ENCODE assay signal across 8 cellular contexts in genomic region chr2:69816923-69817542, GRCh38. TPM values are rescaled to one million over a fixed set of nuclear protein-coding genes. Genes with fewer than 3 reads are reported as not detected.
DNase-seq lines count a peak whose midpoint lies in the region; ATAC-seq, FAIRE-seq and TF ChIP-seq lines count a peak whose summit lies in the region.

No MANE protein-coding gene starts in this region.

- intact Hi-C loops in breast epithelium (cut with DNase I; ENCODE audit: low total_unique reads): no loop called here

- H2AFZ ChIP-seq in keratinocyte (ENCODE audit: control insufficient read depth, low read length): no peak overlapping the region

- peak overlapping the region; percentile 39 for H3K4me3 ChIP-seq in CD4-positive, CD25-positive, alpha-beta regulatory T cell (ENCODE audit: low read depth, low read length)
- H3K4me3 ChIP-seq in HEK293 (ENCODE audit: low read depth, low read length) (no peak overlapping the region), breast epithelium (no peak overlapping the region), keratinocyte (ENCODE audit: control insufficient read depth in 2 of 3, extremely low read depth in 1 of 3, insufficient read depth in 2 of 3, low read depth in 1 of 3, low read length in 3 of 3) (no peak overlapping the region)

- H3K9ac ChIP-seq in keratinocyte (ENCODE audit: control insufficient read depth, extremely low read depth, insufficient read depth, low read length): no peak overlapping the region

- peaks cover 19% of the 10 kb centered on the region for H3K36me3 Mint-ChIP-seq in CD4-positive, CD25-positive, alpha-beta regulatory T cell

- peak; percentile 65 to 91 (median 84) for DNase-seq in CD4-positive, CD25-positive, alpha-beta regulatory T cell
- DNase-seq in NCI-H2196 treated with DMSO at 0.1 percent for 48 hours (lab: John Stamatoyannopoulos, UW; ENCODE audit: unreplicated experiment) (peak; percentile 59), breast epithelium (ENCODE audit: low spot score in 2 of 2) (peak; percentile 60 to 73), keratinocyte (ENCODE audit: low read depth, low spot score) (no peak), cortex of kidney (lab: John Stamatoyannopoulos, UW) (no peak)
- peak; percentile 18 to 62 for DNase-seq in stimulated activated CD4-positive, alpha-beta T cell treated with anti-CD3 and anti-CD28 coated beads, Interleukin-1b, Interleukin-23, amount 100 ng/mL, for 4 hours (ENCODE audit: low read depth in 2 of 2)

- H3K4me1 Mint-ChIP-seq in CD4-positive, CD25-positive, alpha-beta regulatory T cell: peaks cover 5 to 9% (median 6%) of the 10 kb centered on the region in 4 donors

- no peak overlapping the region for H3K4me3 Mint-ChIP-seq in CD4-positive, CD25-positive, alpha-beta regulatory T cell

- H3K4me1 ChIP-seq in CD4-positive, CD25-positive, alpha-beta regulatory T cell (ENCODE audit: control insufficient read depth, insufficient read depth, low read length, poor library complexity, severe bottlenecking): peaks cover 9% of the 10 kb centered on the region
- H3K4me1 ChIP-seq in HEK293 (ENCODE audit: control insufficient read depth, insufficient read depth, low read length): peaks cover 7% of the 10 kb centered on the region
- no peaks in the 10 kb centered on the region for H3K4me1 ChIP-seq in breast epithelium
- H3K4me1 ChIP-seq in keratinocyte (ENCODE audit: control insufficient read depth, extremely low read depth, insufficient read depth, low read length): no peaks in the 10 kb centered on the region

- H4K20me1 ChIP-seq in keratinocyte (ENCODE audit: control insufficient read depth, extremely low read depth, insufficient read depth, low read length): no peaks in the 10 kb centered on the region

- H3K9me3 Mint-ChIP-seq in CD4-positive, CD25-positive, alpha-beta regulatory T cell: no peaks in the 10 kb centered on the region

- H3K27me3 ChIP-seq in CD4-positive, CD25-positive, alpha-beta regulatory T cell (ENCODE audit: control insufficient read depth, insufficient read depth, low read length): no peaks in the 10 kb centered on the region
- H3K27me3 ChIP-seq in breast epithelium: no peaks in the 10 kb centered on the region
- H3K27me3 ChIP-seq in keratinocyte (ENCODE audit: control insufficient read depth, extremely low read depth, insufficient read depth, low read length): no peaks in the 10 kb centered on the region

- CTCF ChIA-PET in HEK293 (lab: Yijun Ruan, JAX): interaction anchor here (0.5 to 10.7 kb wide), 27 partner anchors 9 to 1355 kb away, joined by 3 to 215 read pairs (median 4); partner anchors contain the start of gene ANXA4

- H3K27ac Mint-ChIP-seq in CD4-positive, CD25-positive, alpha-beta regulatory T cell: no peak overlapping the region

- H3K4me2 ChIP-seq in keratinocyte (ENCODE audit: control insufficient read depth, extremely low read depth, insufficient read depth, low read depth, low read length): no peak overlapping the region

- no peak for TF ChIP-seq POLR2A in breast epithelium (IDR thresholded peaks at IDR 0.05)

- TF ChIP-seq CTCF in HEK293 (tag by site-specific recombination; IDR thresholded peaks at IDR 0.05) (0 out of 2 replicates have a peak, but pooled peaks have one; percentile 44), VCaP (conservative IDR thresholded peaks at IDR 0.05) (peak; percentile 90), breast epithelium (IDR thresholded peaks at IDR 0.05) (peak; percentile 98 to 99 (median 98)), keratinocyte (optimal IDR thresholded peaks at IDR 0.05 in 1 of 3, IDR thresholded peaks at IDR 0.05 in 1 of 3, conservative IDR thresholded peaks at IDR 0.05 in 1 of 3; ENCODE audit: extremely low read depth in 1 of 3, insufficient read depth in 2 of 3, low read length in 3 of 3) (peak; percentile 54 to 90 (median 69))

- no peaks in the 10 kb centered on the region for H3K9me1 ChIP-seq in keratinocyte (ENCODE audit: control insufficient read depth, extremely low read depth, insufficient read depth, low read length)

- dilution Hi-C loops in keratinocyte (cut with MboI; ENCODE audit: extremely low pct_ligation_motif_present, low sequenced_read_pairs): no loop called here

- peak; percentile 74 to 79 for ATAC-seq in CD4-positive, CD25-positive, alpha-beta regulatory T cell (ENCODE audit: low read depth in 2 of 2)

- POLR2A ChIA-PET in HEK293 (lab: Yijun Ruan, JAX): interaction anchor here (0.6 to 1.3 kb wide), 4 partner anchors 18 to 92 kb away, joined by 3 to 4 read pairs (median 4); partner anchors contain the start of gene ANXA4

- H3K79me2 ChIP-seq in keratinocyte (ENCODE audit: control insufficient read depth, insufficient read depth, low read length): no peaks in the 10 kb centered on the region

- H3K27me3 Mint-ChIP-seq in CD4-positive, CD25-positive, alpha-beta regulatory T cell: no peaks in the 10 kb centered on the region

- FAIRE-seq in keratinocyte (lab: Jason Lieb, UNC): peak; percentile 71

- peaks cover 1% of the 10 kb centered on the region for H3K36me3 ChIP-seq in CD4-positive, CD25-positive, alpha-beta regulatory T cell (ENCODE audit: control insufficient read depth, insufficient read depth, low read length)
- H3K36me3 ChIP-seq in HEK293 (ENCODE audit: control insufficient read depth in 2 of 2, insufficient read depth in 1 of 2, low read length in 2 of 2): peaks cover 5 to 21% of the 10 kb centered on the region in 2 experiments; a peak in 2 of 3 replicates
- H3K36me3 ChIP-seq in breast epithelium: no peaks in the 10 kb centered on the region
- peaks cover 23 to 31% of the 10 kb centered on the region in 2 experiments for H3K36me3 ChIP-seq in keratinocyte (ENCODE audit: control insufficient read depth in 2 of 2, extremely low read depth in 1 of 2, insufficient read depth in 2 of 2, low read length in 2 of 2)

- H3K27ac ChIP-seq in CD4-positive, CD25-positive, alpha-beta regulatory T cell (ENCODE audit: insufficient read depth, low read length, poor library complexity, severe bottlenecking): no peak overlapping the region
- H3K27ac ChIP-seq in HEK293 (ENCODE audit: extremely low read depth, low read depth, low read length): no peak overlapping the region
- H3K27ac ChIP-seq in VCaP: no peak overlapping the region
- H3K27ac ChIP-seq in breast epithelium: no peak overlapping the region
- H3K27ac ChIP-seq in keratinocyte (ENCODE audit: control insufficient read depth, insufficient read depth, low read length): no peak overlapping the region

- H3K9me3 ChIP-seq in CD4-positive, CD25-positive, alpha-beta regulatory T cell (ENCODE audit: control insufficient read depth in 2 of 2, low read length in 2 of 2): no peaks in the 10 kb centered on the region
- H3K9me3 ChIP-seq in HEK293 (ENCODE audit: control insufficient read depth, insufficient read depth, low read depth, low read length) (no peaks in the 10 kb centered on the region), breast epithelium (no peaks in the 10 kb centered on the region), keratinocyte (ENCODE audit: control insufficient read depth, low read depth, low read length) (no peaks in the 10 kb centered on the region)

TF ChIP-seq in HEK293, 187 proteins besides CTCF, POLR2A, EP300 and RAD21 (continues in another document):
- TF ChIP-seq BCL11B (tag by site-specific recombination; IDR thresholded peaks at IDR 0.05; ENCODE audit: low read depth): no peak
- TF ChIP-seq SP7 (tag by site-specific recombination; IDR thresholded peaks at IDR 0.05): no peak
- peak; percentile 75; the same call in 1 of the 2 replicates for TF ChIP-seq ZNF660 (tag by site-specific recombination; IDR thresholded peaks at IDR 0.05)
- TF ChIP-seq ZNF426 (tag by site-specific recombination; IDR thresholded peaks at IDR 0.05): no peak
- TF ChIP-seq OSR2 (tag by site-specific recombination; IDR thresholded peaks at IDR 0.05): no peak
- no peak for TF ChIP-seq ZBTB44 (tag by site-specific recombination; IDR thresholded peaks at IDR 0.05)
- TF ChIP-seq ZNF514 (tag by site-specific recombination; IDR thresholded peaks at IDR 0.05): no peak
- no peak for TF ChIP-seq HOXD13 (CRISPR knock-in tag; IDR thresholded peaks at IDR 0.05; ENCODE audit: borderline replicate concordance)
- TF ChIP-seq ZNF626 (tag by site-specific recombination; IDR thresholded peaks at IDR 0.05): no peak
- 0 out of 2 replicates have a peak, but pooled peaks have one; percentile 26 for TF ChIP-seq ZEB2 (tag by site-specific recombination; IDR thresholded peaks at IDR 0.05)
- TF ChIP-seq ZNF571 (tag by site-specific recombination; IDR thresholded peaks at IDR 0.05): no peak
- TF ChIP-seq ZNF621 (tag by site-specific recombination; IDR thresholded peaks at IDR 0.05): no peak
- no peak for TF ChIP-seq ZNF311 (tag by site-specific recombination; IDR thresholded peaks at IDR 0.05; ENCODE audit: borderline replicate concordance)
- no peak for TF ChIP-seq ZNF558 (tag by site-specific recombination; IDR thresholded peaks at IDR 0.05)
- TF ChIP-seq ZBTB17 (tag by site-specific recombination; IDR thresholded peaks at IDR 0.05): 0 out of 2 replicates have a peak, but pooled peaks have one; percentile 29
- no peak for TF ChIP-seq SP3 (tag by site-specific recombination; IDR thresholded peaks at IDR 0.05)
- TF ChIP-seq ZBTB8A (tag by site-specific recombination; IDR thresholded peaks at IDR 0.05): peak; percentile 43

RNA-seq across cellular contexts. Expression of gene GMCL1, which starts 12.4 kb away (rescaled TPM):
- total RNA-seq in CD4-positive, CD25-positive, alpha-beta regulatory T cell: 32.3 TPM
- 10 to 100 TPM; 32.4 to 36.0 (median 33.7) TPM for polyA plus RNA-seq in CD4-positive, CD25-positive, alpha-beta regulatory T cell
- total RNA-seq in breast epithelium: 10 to 100 TPM; 14.2 to 24.4 (median 18.4) TPM
- 3.9 to 7.5 TPM (median 4.1 TPM) in 3 replicates for polyA plus RNA-seq in keratinocyte
- polyA plus RNA-seq in keratinocyte (2011; ENCODE audit: low read depth): 5.0 TPM
- 4.4 and 6.4 TPM in 2 replicates for polyA plus RNA-seq in keratinocyte (2011; cell fraction: cytosol; rRNA removed)
- polyA plus RNA-seq in keratinocyte (2011; cell fraction: nucleus; rRNA removed): 3.8 and 6.0 TPM in 2 replicates
- 4.7 and 4.9 TPM in 2 replicates for polyA plus RNA-seq in keratinocyte (2012; ENCODE audit: low replicate concordance)
- 1.9 to 6.5 TPM (median 2.4 TPM) in 3 replicates for polyA minus RNA-seq in keratinocyte
- polyA minus RNA-seq in keratinocyte (2011; cell fraction: cytosol; rRNA and poly(A)+ RNA removed): 2.9 TPM
- 1.4 and 5.6 TPM in 2 replicates for polyA minus RNA-seq in keratinocyte (2011; cell fraction: nucleus; rRNA and poly(A)+ RNA removed)

Comparison
In these comparisons a context has a peak if more than half of its experiments do, and no peak if none do; other contexts are left out.
1. DNase-seq: peak in CD4-positive, CD25-positive, alpha-beta regulatory T cell (3 of 3), NCI-H2196 treated with DMSO at 0.1 percent for 48 hours (single experiment), breast epithelium (2 of 2) and stimulated activated CD4-positive, alpha-beta T cell treated with anti-CD3 and anti-CD28 coated beads, Interleukin-1b, Interleukin-23, amount 100 ng/mL, for 4 hours (2 of 2); none in keratinocyte (single experiment) and cortex of kidney (single experiment).
2. CTCF ChIP-seq: peak in every context shown above with its lines; median percentile 98 in breast epithelium; 90 in VCaP; 69 in keratinocyte; 44 in HEK293.